ENCODE assay signal across 21 cellular contexts in the genomic region with DNA sequence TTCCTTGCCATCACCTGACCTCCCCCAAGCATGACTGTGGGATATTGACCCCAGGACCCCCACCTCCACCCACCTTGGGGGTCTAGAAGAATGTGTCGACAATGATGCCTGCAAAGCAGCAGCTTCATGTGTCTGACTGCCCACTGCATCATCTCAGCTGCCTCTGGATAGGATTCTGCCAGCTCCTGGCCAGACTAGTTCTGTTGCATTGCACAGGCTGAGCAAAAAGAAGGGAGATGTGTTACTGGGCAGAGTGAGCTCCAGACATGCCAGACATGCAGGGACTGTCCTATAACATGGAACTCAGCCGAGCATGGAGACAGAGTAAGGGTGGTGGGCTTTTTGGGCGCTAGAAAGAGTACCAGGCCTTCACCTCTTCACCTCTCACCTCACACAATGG. TPM values are rescaled to one million over a fixed set of nuclear protein-coding genes. Genes with fewer than 3 reads are reported as not detected.
DNase-seq lines count a peak whose midpoint lies in the region; ATAC-seq and TF ChIP-seq lines count a peak whose summit lies in the region.
"Had no signal": no experiment of that assay in that cellular context is flagged by ENCODE, and none has a peak within 500 bp of the region (broad histone marks: within the 10 kb centered on the region; RNA-seq: fewer than 3 reads in every experiment).

No MANE protein-coding gene starts in this region.

- H2BK5ac ChIP-seq in mesendoderm (ENCODE audit: low read length), result no peak overlapping the region

- H3K4me2 ChIP-seq in mesendoderm (ENCODE audit: low read length), result no peak overlapping the region
- H3K4me2 ChIP-seq: A549, GM23338 had no signal

- H3K4me1 Mint-ChIP-seq in MCF 10A (ENCODE audit: insufficient read depth, unreplicated experiment), result no peaks in the 10 kb centered on the region
- H3K4me1 Mint-ChIP-seq in type B pancreatic cell (ENCODE audit: unreplicated experiment), result peaks cover 28% of the 10 kb centered on the region

- no peaks in the 10 kb centered on the region for H3K9me3 Mint-ChIP-seq in MCF 10A (ENCODE audit: unreplicated experiment)
- no peaks in the 10 kb centered on the region for H3K9me3 Mint-ChIP-seq in type B pancreatic cell
- H3K9me3 Mint-ChIP-seq: CD4-positive, alpha-beta T cell had no signal

- H3K27me3 Mint-ChIP-seq in MCF 10A (ENCODE audit: insufficient read depth, unreplicated experiment) (no peaks in the 10 kb centered on the region), type B pancreatic cell (no peaks in the 10 kb centered on the region)
- H3K27me3 Mint-ChIP-seq: CD4-positive, alpha-beta T cell had no signal

- no peak overlapping the region for H3K18ac ChIP-seq in mesendoderm (ENCODE audit: low read length)

- no peak for ATAC-seq in omental fat pad (ENCODE audit: low FRiP score)
- ATAC-seq: A549, GM23338 had no signal

- H3K36me3 ChIP-seq in mesendoderm (ENCODE audit: control insufficient read depth, insufficient read depth, low read length), result no peaks in the 10 kb centered on the region

- no peak overlapping the region for H3K9ac ChIP-seq in mesendoderm (ENCODE audit: low read length)

- intact Hi-C loops in MCF 10A (cut with micrococcal nuclease), result no loop called here
- intact Hi-C loops in dorsolateral prefrontal cortex (cut with DNase I), result no loop called here

- H3K4me3 ChIP-seq in dorsolateral prefrontal cortex (no peak overlapping the region), mesendoderm (ENCODE audit: low read length) (no peak overlapping the region)
- H3K4me3 ChIP-seq: A549, GM23338 had no signal

- no peaks in the 10 kb centered on the region for H3K4me1 ChIP-seq in mesendoderm (ENCODE audit: control insufficient read depth, low read depth, low read length)
- H3K4me1 ChIP-seq: A549, Caco-2 had no signal

- in situ Hi-C loops in T47D (cut with HindIII; ENCODE audit: low pct_unique_long_range_greater_than_20kb, low sequenced_read_pairs), result no loop called here

- H3K4me3 Mint-ChIP-seq in MCF 10A (ENCODE audit: unreplicated experiment), result no peak overlapping the region
- H3K4me3 Mint-ChIP-seq in type B pancreatic cell, result peak overlapping the region; percentile 66
- H3K4me3 Mint-ChIP-seq: CD4-positive, alpha-beta T cell; GM23338 had no signal

- WGBS in mesendoderm (ENCODE audit: extremely low coverage, insufficient coverage, low lambda C conversion rate), result no CpG with 5 or more reads among the region's 3 CpGs

- peak overlapping the region; percentile 10 for H3K56ac ChIP-seq in mesendoderm (ENCODE audit: low read length)

- H3K27ac ChIP-seq in dorsolateral prefrontal cortex (peak overlapping the region in 42 of 59 donors; percentile 11 to 100 (median 84)), mesendoderm (ENCODE audit: low read depth, low read length) (no peak overlapping the region)
- H3K27ac ChIP-seq: 22Rv1, A549, C4-2B, HL-60 had no signal

- H2BK120ac ChIP-seq in mesendoderm (ENCODE audit: low read depth, low read length), result no peak overlapping the region

- H3K36me3 Mint-ChIP-seq in MCF 10A (ENCODE audit: insufficient read depth, unreplicated experiment) (peaks cover 4% of the 10 kb centered on the region), type B pancreatic cell (peaks cover 9% of the 10 kb centered on the region)

- no peak overlapping the region for H3K4ac ChIP-seq in mesendoderm (ENCODE audit: low read depth, low read length)

- H2BK15ac ChIP-seq in mesendoderm (replicated peaks; ENCODE audit: low read depth), result no peak overlapping the region

- CTCF ChIA-PET in MCF 10A (lab: Yijun Ruan, JAX), result interaction anchor here (0.5 to 0.6 kb wide), 2 partner anchors 18 to 285 kb away, joined by 3 to 4 read pairs; no protein-coding TSS in a partner anchor

- no peak overlapping the region for H4K5ac ChIP-seq in mesendoderm (ENCODE audit: low read length)

- H3K79me1 ChIP-seq in mesendoderm (ENCODE audit: low read length), result no peaks in the 10 kb centered on the region

- DNase-seq in T47D (ENCODE audit: low read depth in 1 of 2, low spot score in 1 of 2), result peak; percentile 17 to 36
- no peak for DNase-seq in MCF 10A (ENCODE audit: unreplicated experiment)
- no peak for DNase-seq in dorsolateral prefrontal cortex
- DNase-seq in mesendoderm, result no peak
- DNase-seq in type B pancreatic cell (ENCODE audit: extremely low spot score, unreplicated experiment), result no peak
- no peak for DNase-seq in T-helper 1 cell
- DNase-seq in omental fat pad (ENCODE audit: low spot score), result no peak
- no peak for DNase-seq in stimulated activated CD4-positive, alpha-beta T cell treated with anti-CD3 and anti-CD28 coated beads, Interleukin-2, amount 100 ng/mL, for 24 hours
- DNase-seq: AML-193; Caco-2; CD4-positive, alpha-beta T cell; DMS79; GF-D8; HCEC 1CT had no signal

- no peak overlapping the region for H3K23ac ChIP-seq in mesendoderm (ENCODE audit: low read length)

- H3K27me3 ChIP-seq in dorsolateral prefrontal cortex, result no peaks in the 10 kb centered on the region
- no peaks in the 10 kb centered on the region for H3K27me3 ChIP-seq in mesendoderm (ENCODE audit: insufficient read depth, low read length, poor library complexity)

- TF ChIP-seq CTCF in MCF 10A (IDR thresholded peaks at IDR 0.05; ENCODE audit: unreplicated experiment) (no peak), dorsolateral prefrontal cortex (IDR thresholded peaks at IDR 0.05 in 54 of 56, conservative IDR thresholded peaks at IDR 0.05 in 2 of 56; ENCODE audit: low read depth in 1 of 56, partially characterized antibody in 56 of 56) (no peak), type B pancreatic cell (conservative IDR thresholded peaks at IDR 0.05) (no peak), omental fat pad (IDR thresholded peaks at IDR 0.05) (no peak)

- H2AK5ac ChIP-seq in mesendoderm (ENCODE audit: low read length), result no peak overlapping the region

- BruUV-seq in MCF 10A (replicated peaks; lab: Mats Ljungman, UMichigan), result no TSS peak

- H3K79me2 ChIP-seq in mesendoderm (ENCODE audit: control insufficient read depth, insufficient read depth, low read length), result no peaks in the 10 kb centered on the region

- no peak overlapping the region for H3K27ac Mint-ChIP-seq in MCF 10A (ENCODE audit: low read depth, unreplicated experiment)
- peak overlapping the region; percentile 94 for H3K27ac Mint-ChIP-seq in type B pancreatic cell
- H3K27ac Mint-ChIP-seq: CD4-positive, alpha-beta T cell; GM23338 had no signal

- POLR2A ChIA-PET in MCF 10A (lab: Yijun Ruan, JAX), result interaction anchor here (0.6 kb wide), 1 partner anchor 47 kb away, joined by 3 read pairs; no protein-coding TSS in a partner anchor

- no peak overlapping the region for H4K8ac ChIP-seq in mesendoderm (ENCODE audit: low read depth, low read length)

RNA-seq across cellular contexts. Expression of a gene that starts 36.7 kb away (rescaled TPM):
- total RNA-seq in MCF 10A (2022) (59.8 and 76.9 TPM in 2 replicates), dorsolateral prefrontal cortex (100 to 1,000 TPM in 35 of 120 experiments, 10 to 100 TPM in 85; 54.1 to 217 (median 85.7) TPM), type B pancreatic cell (ENCODE audit: low replicate concordance) (96.4 and 122 TPM in 2 replicates), omental fat pad (10 to 100 TPM; 74.3 to 91.3 (median 83.3) TPM)
- polyA plus RNA-seq in mesendoderm (2013, experiment 1 of 2), result 53.6 TPM
- 53.9 TPM for polyA plus RNA-seq in mesendoderm (2013, experiment 2 of 2)

RNA-seq across cellular contexts. Expression of a gene that starts 47.0 kb away (rescaled TPM):
- total RNA-seq in MCF 10A (2022) (not detected in 2 replicates), dorsolateral prefrontal cortex (under 1 TPM in 5 of 120 experiments, not detected in 115; 0.29 to 0.67 (median 0.43) TPM), type B pancreatic cell (ENCODE audit: low replicate concordance) (not detected in 2 replicates), omental fat pad (not detected)
- not detected for polyA plus RNA-seq in mesendoderm (2013, experiment 1 of 2)
- not detected for polyA plus RNA-seq in mesendoderm (2013, experiment 2 of 2)
- total RNA-seq: Caco-2; CD4-positive, alpha-beta T cell; GM23338; HT1080 had no signal
- polyA plus RNA-seq: A549, BJ, GM23338 had no signal

Comparison
In these comparisons a context has a peak if more than half of its experiments do, and no peak if none do; other contexts are left out.
1. DNase-seq: peak in T47D (2 of 2); none in MCF 10A (single experiment), dorsolateral prefrontal cortex (0 of 10), mesendoderm (single experiment), type B pancreatic cell (single experiment), T-helper 1 cell (0 of 5), omental fat pad (single experiment) and stimulated activated CD4-positive, alpha-beta T cell treated with anti-CD3 and anti-CD28 coated beads, Interleukin-2, amount 100 ng/mL, for 24 hours (0 of 2).